Comparison of ENCODE assay signal across 8 cellular contexts in the genomic region with DNA sequence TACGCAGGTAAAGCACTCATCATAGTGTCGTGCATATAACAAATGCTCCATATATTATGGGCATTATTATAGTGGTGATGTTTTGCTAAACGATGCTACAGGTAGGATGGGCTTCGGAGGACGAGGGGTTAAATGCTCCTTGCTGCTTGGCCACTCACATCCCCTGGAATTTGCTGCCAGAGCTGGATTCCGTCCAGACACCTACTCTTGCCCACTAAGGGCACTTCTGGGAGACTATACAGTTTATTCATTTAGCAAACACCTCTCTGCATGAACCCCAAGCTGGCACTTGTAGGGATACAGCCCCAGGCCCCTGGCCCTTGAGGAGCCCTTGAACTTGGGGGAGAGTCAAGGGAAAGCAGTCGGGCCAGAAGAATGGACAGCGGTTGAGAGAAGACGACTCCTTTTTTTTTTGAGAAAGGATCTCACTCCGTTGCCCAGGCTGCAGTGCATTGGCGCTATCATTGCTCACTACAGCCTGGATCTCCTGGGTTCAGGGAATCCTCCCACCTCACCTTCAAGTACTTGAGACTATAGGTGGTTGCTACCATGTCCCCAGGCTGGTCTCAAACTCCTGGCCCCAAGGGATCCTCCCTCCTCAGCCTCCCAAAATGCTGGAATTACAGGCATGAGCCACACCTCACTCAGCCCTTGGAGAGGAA. TPM values are rescaled to one million over a fixed set of nuclear protein-coding genes. Genes with fewer than 3 reads are reported as not detected.
A peak's percentile ranks its signal among the peaks of the same experiment; 100 is the strongest.
DNase-seq lines count a peak whose midpoint lies in the region; ATAC-seq and TF ChIP-seq lines count a peak whose summit lies in the region.

No MANE protein-coding gene starts in this region.

- DNase-seq in Calu3: no peak
- no peak for DNase-seq in OCI-LY7 (ENCODE audit: low spot score)
- peak; percentile 74 for DNase-seq in epithelial cell of esophagus (ENCODE audit: low read depth)
- DNase-seq in psoas muscle: no peak
- no peak for DNase-seq in pons (ENCODE audit: low spot score)

- H3K27me3 Mint-ChIP-seq in Calu3 (ENCODE audit: unreplicated experiment): no peaks in the 10 kb centered on the region

- peaks cover 17% of the 10 kb centered on the region for H3K4me1 Mint-ChIP-seq in Calu3 (ENCODE audit: low read depth, unreplicated experiment)

- no peaks in the 10 kb centered on the region for H4K20me1 ChIP-seq in OCI-LY7 (ENCODE audit: insufficient read depth, low read length)

- H3K27ac ChIP-seq in OCI-LY7 (ENCODE audit: low read depth, low read length, poor library complexity, severe bottlenecking): peak overlapping the region; percentile 90
- peak overlapping the region; percentile 88 for H3K27ac ChIP-seq in psoas muscle

- CTCF ChIA-PET in Calu3 (lab: Charles Lee) (interaction anchor here (0.6 to 1.1 kb wide), 4 partner anchors 20 to 81 kb away, joined by 4 to 18 read pairs (median 5); a partner anchor contains a TSS), OCI-LY7 (lab: Charles Lee; ENCODE audit: unreplicated experiment) (interaction anchor here (0.7 to 1.2 kb wide), 4 partner anchors 10 to 42 kb away, joined by 3 to 4 read pairs (median 3); a partner anchor contains a TSS)

- H3K36me3 ChIP-seq in OCI-LY7 (ENCODE audit: insufficient read depth, low read length) (0 out of 2 replicates have a peak, but pooled peaks cover 5% of the 10 kb centered on the region), psoas muscle (ENCODE audit: insufficient read depth in 1 of 2, low read depth in 1 of 2) (peaks cover 0 to 7% of the 10 kb centered on the region in 2 donors)

- intact Hi-C loops in Calu3 (cut with micrococcal nuclease; ENCODE audit: unreplicated experiment): no loop called here
- intact Hi-C loops in OCI-LY7 (cut with micrococcal nuclease; ENCODE audit: unreplicated experiment): loop anchor here (1.0 to 5.0 kb wide), 2 partner anchors 12 to 448 kb away; a partner anchor contains a TSS
- intact Hi-C loops in psoas muscle (cut with DNase I): no loop called here

- peak overlapping the region; percentile 4; the same call in 1 of the 2 replicates for H2AFZ ChIP-seq in OCI-LY7 (ENCODE audit: low read length)

- peak overlapping the region; percentile 72 for H3K4me3 Mint-ChIP-seq in Calu3 (ENCODE audit: low read depth, unreplicated experiment)

- H3K9me2 ChIP-seq in OCI-LY7 (ENCODE audit: insufficient read depth, low read length): no peaks in the 10 kb centered on the region

- peaks cover 36% of the 10 kb centered on the region for H3K36me3 Mint-ChIP-seq in Calu3 (ENCODE audit: insufficient read depth, unreplicated experiment)

- H3K27me3 ChIP-seq in psoas muscle (ENCODE audit: insufficient read depth in 3 of 3, low read length in 2 of 3): no peaks in the 10 kb centered on the region

- BruUV-seq in Calu3 (replicated peaks; lab: Mats Ljungman, UMichigan) (no TSS peak), OCI-LY7 (replicated peaks; lab: Mats Ljungman, UMichigan) (no TSS peak)

- WGBS in psoas muscle, 3 donors: 46 to 53% (median 51%) methylated on average over 11 of the region's 11 CpGs

- H3K4me2 ChIP-seq in OCI-LY7 (ENCODE audit: low read length): peak overlapping the region; percentile 54

- H3K9me3 ChIP-seq in OCI-LY7 (ENCODE audit: low read length): no peaks in the 10 kb centered on the region
- no peaks in the 10 kb centered on the region for H3K9me3 ChIP-seq in psoas muscle

- no peaks in the 10 kb centered on the region for H3K9me3 Mint-ChIP-seq in Calu3 (ENCODE audit: low read depth, unreplicated experiment)

- ATAC-seq in psoas muscle (no peak), HG02938 (IDR thresholded peaks at IDR 0.05; ENCODE audit: unreplicated experiment) (no peak), HG03469 (IDR thresholded peaks at IDR 0.05; ENCODE audit: unreplicated experiment) (no peak), HG03520 (IDR thresholded peaks at IDR 0.05; ENCODE audit: unreplicated experiment) (no peak)

- TF ChIP-seq CTCF in Calu3 (IDR thresholded peaks at IDR 0.05; ENCODE audit: unreplicated experiment) (no peak), OCI-LY7 (conservative IDR thresholded peaks at IDR 0.05; ENCODE audit: low read length) (no peak), epithelial cell of esophagus (IDR thresholded peaks at IDR 0.05; ENCODE audit: insufficient read depth, low read depth, low read length, missing control alignments) (no peak), psoas muscle (IDR thresholded peaks at IDR 0.05) (no peak)

- POLR2A ChIA-PET in OCI-LY7 (lab: Charles Lee): interaction anchor here (0.9 to 1.1 kb wide), 2 partner anchors 28 to 39 kb away, joined by 4 to 8 read pairs; no protein-coding TSS in a partner anchor

- peak overlapping the region; percentile 19 for H3K4me3 ChIP-seq in OCI-LY7 (ENCODE audit: low read depth, low read length, poor library complexity, severe bottlenecking)
- H3K4me3 ChIP-seq in epithelial cell of esophagus (ENCODE audit: low read length): no peak overlapping the region
- no peak overlapping the region for H3K4me3 ChIP-seq in psoas muscle

- H3K4me1 ChIP-seq in OCI-LY7 (ENCODE audit: insufficient read depth, low read length, poor library complexity, severe bottlenecking) (peaks cover 43% of the 10 kb centered on the region), psoas muscle (peaks cover 32% of the 10 kb centered on the region)

- no peak overlapping the region for H3K27ac Mint-ChIP-seq in Calu3 (ENCODE audit: unreplicated experiment)

- H3K79me2 ChIP-seq in OCI-LY7 (ENCODE audit: insufficient read depth, low read depth, low read length): peaks cover 9% of the 10 kb centered on the region

RNA-seq across cellular contexts. Expression of a gene that starts 1.2 kb away (rescaled TPM):
- total RNA-seq in Calu3 (2022) (37.9 and 38.4 TPM in 2 replicates), OCI-LY7 (2022) (168 and 173 TPM in 2 replicates), psoas muscle (100 to 1,000 TPM; 105 to 217 (median 139) TPM)
- 174 and 182 TPM in 2 replicates for total RNA-seq in OCI-LY7 (2014; rRNA removed; shearing (Covaris generic))
- polyA plus RNA-seq in psoas muscle: 100 to 1,000 TPM; 330 to 558 (median 365) TPM

RNA-seq across cellular contexts. Expression of a gene that starts 1.3 kb away (rescaled TPM):
- total RNA-seq in Calu3 (2022) (6.0 and 6.2 TPM in 2 replicates), OCI-LY7 (2022) (17.3 and 18.9 TPM in 2 replicates), psoas muscle (10 to 100 TPM in 1 of 4 donors, 1 to 10 TPM in 3; 6.1 to 17.9 (median 7.6) TPM)
- total RNA-seq in OCI-LY7 (2014; rRNA removed; shearing (Covaris generic)): 11.6 TPM in 2 replicates
- 10 to 100 TPM; 12.3 to 26.8 (median 15.0) TPM for polyA plus RNA-seq in psoas muscle

RNA-seq across cellular contexts. Expression of a gene that starts 4.8 kb away (rescaled TPM):
- total RNA-seq in Calu3 (2022): 50.8 and 54.9 TPM in 2 replicates
- total RNA-seq in OCI-LY7 (2014; rRNA removed; shearing (Covaris generic)): 36.6 and 39.2 TPM in 2 replicates
- 48.8 and 57.9 TPM in 2 replicates for total RNA-seq in OCI-LY7 (2022)
- total RNA-seq in psoas muscle: 10 to 100 TPM; 21.5 to 35.4 (median 27.9) TPM
- 10 to 100 TPM; 47.2 to 90.4 (median 75.0) TPM for polyA plus RNA-seq in psoas muscle

RNA-seq across cellular contexts. Expression of a gene that starts 22.8 kb away (rescaled TPM):
- total RNA-seq in Calu3 (2022) (0.32 and 0.66 TPM in 2 replicates), OCI-LY7 (2022) (53.7 and 59.4 TPM in 2 replicates), psoas muscle (under 1 TPM in 2 of 4 donors, not detected in 2; 0.13 to 0.26 TPM)
- 35.2 and 45.1 TPM in 2 replicates for total RNA-seq in OCI-LY7 (2014; rRNA removed; shearing (Covaris generic))
- polyA plus RNA-seq in psoas muscle: under 1 TPM; 0.07 to 0.20 (median 0.10) TPM

RNA-seq across cellular contexts. Expression of a gene that starts 30.1 kb away (rescaled TPM):
- total RNA-seq in Calu3 (2022) (9.6 and 10.5 TPM in 2 replicates), OCI-LY7 (2022) (12.8 and 13.5 TPM in 2 replicates), psoas muscle (10 to 100 TPM; 11.8 to 14.3 (median 12.9) TPM)
- 4.3 and 5.9 TPM in 2 replicates for total RNA-seq in OCI-LY7 (2014; rRNA removed; shearing (Covaris generic))
- polyA plus RNA-seq in psoas muscle: 10 to 100 TPM in 1 of 3 donors, 1 to 10 TPM in 2; 1.5 to 13.0 (median 4.3) TPM
